Comparison of ENCODE assay signal across 8 cellular contexts in the genomic region with DNA sequence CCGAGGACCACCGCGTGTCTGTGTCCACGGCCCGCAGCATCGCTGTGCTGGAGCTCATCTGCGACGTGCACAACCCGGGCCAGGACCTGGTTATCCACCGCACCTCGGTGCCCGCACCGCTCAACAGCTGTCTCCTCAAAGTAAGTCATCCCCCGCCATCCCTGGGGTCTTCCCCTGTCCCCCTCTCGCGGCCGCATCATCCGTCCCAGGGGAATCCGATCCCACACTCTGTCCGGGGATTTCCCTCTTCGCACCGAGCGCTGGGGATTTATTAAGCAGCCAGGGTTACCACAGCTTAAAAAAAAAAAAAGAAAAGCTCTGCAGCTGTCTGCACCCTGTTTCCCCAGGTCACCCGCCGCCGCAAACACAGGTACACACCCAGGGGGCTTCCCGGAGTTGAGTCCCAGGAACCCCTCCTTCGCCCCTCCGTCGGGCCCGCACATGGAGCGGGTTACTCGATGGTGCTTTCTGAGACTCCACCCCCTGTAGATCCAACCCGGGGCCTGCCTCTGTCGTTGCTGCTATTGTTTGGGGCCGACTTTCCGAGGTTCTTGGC. TPM values are rescaled to one million over a fixed set of nuclear protein-coding genes. Genes with fewer than 3 reads are reported as not detected.
DNase-seq lines count a peak whose midpoint lies in the region; ATAC-seq and TF ChIP-seq lines count a peak whose summit lies in the region.

No MANE protein-coding gene starts in this region.

- POLR2A ChIA-PET in Caco-2 (lab: Charles Lee), result interaction anchor here (1.1 kb wide), 1 partner anchor 208 kb away, joined by 5 read pairs; a partner anchor contains a TSS

- no TSS peak for BruUV-seq in Caco-2 (replicated peaks; lab: Mats Ljungman, UMichigan)

- H3K4me1 ChIP-seq in Caco-2 (peaks cover 9% of the 10 kb centered on the region; the same call in 1 of the 2 replicates), mesendoderm (ENCODE audit: control insufficient read depth, low read depth, low read length) (peaks cover 3% of the 10 kb centered on the region)

- peak overlapping the region; percentile 93 for H3K4ac ChIP-seq in mesendoderm (ENCODE audit: low read depth, low read length)

- peak overlapping the region; percentile 97 for H3K27ac Mint-ChIP-seq in Caco-2 (ENCODE audit: unreplicated experiment)

- no CpG with 5 or more reads among the region's 37 CpGs for WGBS in mesendoderm (ENCODE audit: extremely low coverage, insufficient coverage, low lambda C conversion rate)

- H3K56ac ChIP-seq in mesendoderm (ENCODE audit: low read length), result peak overlapping the region; percentile 99

- no peaks in the 10 kb centered on the region for H3K9me3 ChIP-seq in Caco-2

- intact Hi-C loops in Caco-2 (cut with micrococcal nuclease; ENCODE audit: unreplicated experiment), result no loop called here

- peak; percentile 23 for ATAC-seq in GM21447 (IDR thresholded peaks at IDR 0.05; ENCODE audit: unreplicated experiment)

- H3K27me3 ChIP-seq in Caco-2 (replicated peaks; ENCODE audit: control insufficient read depth, insufficient read depth, low read length) (no peaks in the 10 kb centered on the region), mesendoderm (ENCODE audit: insufficient read depth, low read length, poor library complexity) (no peaks in the 10 kb centered on the region)

- H3K27ac ChIP-seq in mesendoderm (ENCODE audit: low read depth, low read length), result peak overlapping the region; percentile 99

- TF ChIP-seq RAD21 in Ishikawa (IDR thresholded peaks at IDR 0.05; ENCODE audit: low read depth), result no peak

- no peaks in the 10 kb centered on the region for H3K27me3 Mint-ChIP-seq in Caco-2 (ENCODE audit: insufficient read depth, unreplicated experiment)

- CTCF ChIA-PET in Caco-2 (lab: Charles Lee), result no interaction called here

- DNase-seq in Caco-2, result peak; percentile 42
- peak; percentile 9 to 15 for DNase-seq in activated CD4-positive, alpha-beta T cell treated with anti-CD3 and anti-CD28 coated beads for 24 hours (ENCODE audit: low read depth in 2 of 2)
- DNase-seq in dedifferentiated amniotic fluid mesenchymal stem cell (ENCODE audit: extremely low spot score), result peak; percentile 29
- peak; percentile 72 for DNase-seq in mesendoderm
- DNase-seq in stimulated activated CD8-positive, alpha-beta memory T cell treated with anti-CD3 and anti-CD28 coated beads, Interleukin-7, amount 100 ng/mL, for 1 hour (ENCODE audit: low read depth in 2 of 2), result peak; percentile 13 to 14
- no peak for DNase-seq in GF-D8 (lab: John Stamatoyannopoulos, UW)

- peak overlapping the region; percentile 90 for H3K4me3 Mint-ChIP-seq in Caco-2 (ENCODE audit: unreplicated experiment)

- no peak overlapping the region for H4K5ac ChIP-seq in mesendoderm (ENCODE audit: low read length)

- peaks cover 67% of the 10 kb centered on the region for H3K79me2 ChIP-seq in mesendoderm (ENCODE audit: control insufficient read depth, insufficient read depth, low read length)

- H3K4me3 ChIP-seq in Caco-2 (ENCODE audit: low read depth, low read length) (peak overlapping the region; percentile 91), mesendoderm (ENCODE audit: low read length) (peak overlapping the region; percentile 99)

- no peaks in the 10 kb centered on the region for H3K9me3 Mint-ChIP-seq in Caco-2 (ENCODE audit: unreplicated experiment)

- no peak for TF ChIP-seq CTCF in Caco-2 (IDR thresholded peaks at IDR 0.05; ENCODE audit: insufficient read depth in 1 of 2, low read depth in 1 of 2, low read length in 1 of 2, severe bottlenecking in 1 of 2, unreplicated experiment in 1 of 2)

- peak overlapping the region; percentile 99 for H3K9ac ChIP-seq in mesendoderm (ENCODE audit: low read length)

- peaks cover 24% of the 10 kb centered on the region for H3K4me1 Mint-ChIP-seq in Caco-2 (ENCODE audit: low read depth, unreplicated experiment)

- H2AK5ac ChIP-seq in mesendoderm (ENCODE audit: low read length), result peak overlapping the region; percentile 89

- H3K79me1 ChIP-seq in mesendoderm (ENCODE audit: low read length), result peaks cover 3% of the 10 kb centered on the region

- H4K8ac ChIP-seq in mesendoderm (ENCODE audit: low read depth, low read length), result no peak overlapping the region

- TF ChIP-seq EP300 in Ishikawa (IDR thresholded peaks at IDR 0.05; ENCODE audit: borderline replicate concordance), result no peak

- H2BK120ac ChIP-seq in mesendoderm (ENCODE audit: low read depth, low read length), result no peak overlapping the region

- H2BK15ac ChIP-seq in mesendoderm (replicated peaks; ENCODE audit: low read depth), result no peak overlapping the region

- no peak overlapping the region for H3K18ac ChIP-seq in mesendoderm (ENCODE audit: low read length)

- H2BK5ac ChIP-seq in mesendoderm (ENCODE audit: low read length), result peak overlapping the region; percentile 75

- no peaks in the 10 kb centered on the region for H3K36me3 ChIP-seq in Caco-2 (ENCODE audit: control insufficient read depth, insufficient read depth, low read length)
- H3K36me3 ChIP-seq in mesendoderm (ENCODE audit: control insufficient read depth, insufficient read depth, low read length), result no peaks in the 10 kb centered on the region

- H3K4me2 ChIP-seq in mesendoderm (ENCODE audit: low read length), result peak overlapping the region; percentile 70

- peaks cover 34% of the 10 kb centered on the region for H3K36me3 Mint-ChIP-seq in Caco-2 (ENCODE audit: insufficient read depth, unreplicated experiment)

- H3K23ac ChIP-seq in mesendoderm (ENCODE audit: low read length), result no peak overlapping the region

TF ChIP-seq in Ishikawa, 13 proteins besides CTCF, POLR2A, EP300 and RAD21:
- TF ChIP-seq, protein P1, sequence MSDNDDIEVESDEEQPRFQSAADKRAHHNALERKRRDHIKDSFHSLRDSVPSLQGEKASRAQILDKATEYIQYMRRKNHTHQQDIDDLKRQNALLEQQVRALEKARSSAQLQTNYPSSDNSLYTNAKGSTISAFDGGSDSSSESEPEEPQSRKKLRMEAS (IDR thresholded peaks at IDR 0.05), result peak; percentile 68
- no peak for TF ChIP-seq YY1 (IDR thresholded peaks at IDR 0.05; ENCODE audit: low read depth)

RNA-seq across cellular contexts. Expression of a gene that starts 0.6 kb away (rescaled TPM):
- 23.6 and 24.1 TPM in 2 replicates for total RNA-seq in Caco-2 (2022)
- polyA plus RNA-seq in mesendoderm (2013, experiment 1 of 2), result 27.4 TPM
- 26.7 TPM for polyA plus RNA-seq in mesendoderm (2013, experiment 2 of 2)

RNA-seq across cellular contexts. Expression of a gene that starts 1.1 kb away (rescaled TPM):
- total RNA-seq in Caco-2 (2022), result 23.1 and 24.3 TPM in 2 replicates
- polyA plus RNA-seq in mesendoderm (2013, experiment 1 of 2), result 25.4 TPM
- polyA plus RNA-seq in mesendoderm (2013, experiment 2 of 2), result 24.9 TPM
